In genomic region chr4:26583865-26584652, GRCh38 we compare ENCODE assay signal across 8 cellular contexts. TPM values are rescaled to one million over a fixed set of nuclear protein-coding genes. Genes with fewer than 3 reads are reported as not detected.
DNase-seq lines count a peak whose midpoint lies in the region; ATAC-seq lines count a peak whose summit lies in the region.

A gene with protein sequence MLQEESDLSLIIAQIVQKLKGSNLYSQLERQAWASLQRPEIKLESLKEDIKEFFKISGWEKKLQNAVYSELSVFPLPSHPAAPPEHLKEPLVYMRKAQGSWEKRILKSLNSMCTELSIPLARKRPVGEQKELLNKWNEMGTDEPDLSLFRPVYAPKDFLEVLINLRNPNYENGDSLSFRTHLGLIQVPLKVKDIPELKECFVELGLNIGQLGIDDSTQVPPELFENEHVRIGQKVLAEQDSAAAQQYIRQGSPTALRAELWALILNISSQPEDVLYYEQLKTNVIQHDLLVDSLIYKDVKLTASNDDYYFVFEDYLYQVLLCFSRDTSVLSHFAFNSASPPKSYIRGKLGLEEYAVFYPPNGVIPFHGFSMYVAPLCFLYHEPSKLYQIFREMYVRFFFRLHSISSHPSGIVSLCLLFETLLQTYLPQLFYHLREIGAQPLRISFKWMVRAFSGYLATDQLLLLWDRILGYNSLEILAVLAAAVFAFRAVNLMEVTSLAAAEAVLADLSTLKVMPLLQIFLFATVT (plus strand): TSS chr4:26584084. CDS start chr4:26584194, 110 bp downstream.

- no peaks in the 10 kb centered on the region for H3K36me3 ChIP-seq in BLaER1

- intact Hi-C loops in activated CD4-positive, alpha-beta T cell treated with anti-CD3 and anti-CD28 coated beads, Interleukin-2, amount 10 ng/mL, durations not matched to agents 24 days and 14 days (cut with micrococcal nuclease) = loop anchor here (1.0 to 10.0 kb wide), 5 partner anchors 129 to 1419 kb away; partner anchors contain the start of genes SEPSECS, SMIM20 and STIM2

- DNase-seq in NCI-H524 treated with DMSO at 0.1 percent for 48 hours (lab: John Stamatoyannopoulos, UW) (peak; percentile 81), cortex of kidney (lab: John Stamatoyannopoulos, UW) (peak; percentile 51), left lobe of liver (ENCODE audit: low spot score) (peak; percentile 89)
- peak; percentile 96 for DNase-seq in activated CD4-positive, alpha-beta T cell treated with anti-CD3 and anti-CD28 coated beads, Interleukin-2, amount 10 ng/mL, durations not matched to agents 24 days and 14 days
- DNase-seq in stimulated activated CD4-positive, alpha-beta T cell treated with anti-CD3 and anti-CD28 coated beads, Interleukin-2, amount 100 ng/mL, for 4 hours (ENCODE audit: low read depth) = peak; percentile 76

- H3K27ac Mint-ChIP-seq in activated CD4-positive, alpha-beta T cell treated with anti-CD3 and anti-CD28 coated beads, Interleukin-2, amount 10 ng/mL, durations not matched to agents 24 days and 14 days = peak within 1 kb of the TSS; percentile 95

- H3K27me3 Mint-ChIP-seq in activated CD4-positive, alpha-beta T cell treated with anti-CD3 and anti-CD28 coated beads, Interleukin-2, amount 10 ng/mL, durations not matched to agents 24 days and 14 days = no peaks in the 10 kb centered on the region

- peaks cover 3% of the 10 kb centered on the region for H3K36me3 Mint-ChIP-seq in activated CD4-positive, alpha-beta T cell treated with anti-CD3 and anti-CD28 coated beads, Interleukin-2, amount 10 ng/mL, durations not matched to agents 24 days and 14 days (ENCODE audit: low read depth)

- H3K27me3 ChIP-seq in BLaER1 = no peaks in the 10 kb centered on the region

- peak; percentile 100 for ATAC-seq in GM19324 (IDR thresholded peaks at IDR 0.05; ENCODE audit: low FRiP score, unreplicated experiment)
- peak; percentile 100 for ATAC-seq in HG03460 (IDR thresholded peaks at IDR 0.05; ENCODE audit: unreplicated experiment)
- peak; percentile 100 for ATAC-seq in left lobe of liver

- no peaks in the 10 kb centered on the region for H4K20me1 ChIP-seq in BLaER1

- peak within 1 kb of the TSS; percentile 96 for H3K4me2 ChIP-seq in BLaER1

- H3K9me3 Mint-ChIP-seq in activated CD4-positive, alpha-beta T cell treated with anti-CD3 and anti-CD28 coated beads, Interleukin-2, amount 10 ng/mL, durations not matched to agents 24 days and 14 days = peaks cover 4% of the 10 kb centered on the region

- H3K9me3 ChIP-seq in BLaER1 = no peaks in the 10 kb centered on the region

- H3K27ac ChIP-seq in BLaER1 = peak within 1 kb of the TSS; percentile 45; the same call in 1 of the 2 replicates

- H3K4me3 Mint-ChIP-seq in activated CD4-positive, alpha-beta T cell treated with anti-CD3 and anti-CD28 coated beads, Interleukin-2, amount 10 ng/mL, durations not matched to agents 24 days and 14 days = peak within 1 kb of the TSS; percentile 98

- peak within 1 kb of the TSS; percentile 78 for H3K9ac ChIP-seq in BLaER1

- H3K4me3 ChIP-seq in BLaER1 = peak within 1 kb of the TSS; percentile 85

- peaks cover 27% of the 10 kb centered on the region for H3K4me1 Mint-ChIP-seq in activated CD4-positive, alpha-beta T cell treated with anti-CD3 and anti-CD28 coated beads, Interleukin-2, amount 10 ng/mL, durations not matched to agents 24 days and 14 days

- H3K4me1 ChIP-seq in BLaER1 = peaks cover 30% of the 10 kb centered on the region

RNA-seq across cellular contexts. Expression of the gene that starts here (rescaled TPM):
- 3.3 and 3.6 TPM in 2 replicates for total RNA-seq in activated CD4-positive, alpha-beta T cell treated with anti-CD3 and anti-CD28 coated beads, Interleukin-2, amount 10 ng/mL, durations not matched to agents 24 days and 14 days
- total RNA-seq in left lobe of liver = 0.96 TPM

Comparison
In these comparisons a context has a peak if more than half of its experiments do, and no peak if none do; other contexts are left out.
1. Peak in every context shown above with its lines: DNase-seq, ATAC-seq, H3K4me3 ChIP-seq and H3K27ac ChIP-seq.
2. Peak in DNase-seq and ATAC-seq in left lobe of liver; RNA of the gene not detected or under 1 TPM.